Comparison of ENCODE assay signal across 15 cellular contexts in the genomic region with DNA sequence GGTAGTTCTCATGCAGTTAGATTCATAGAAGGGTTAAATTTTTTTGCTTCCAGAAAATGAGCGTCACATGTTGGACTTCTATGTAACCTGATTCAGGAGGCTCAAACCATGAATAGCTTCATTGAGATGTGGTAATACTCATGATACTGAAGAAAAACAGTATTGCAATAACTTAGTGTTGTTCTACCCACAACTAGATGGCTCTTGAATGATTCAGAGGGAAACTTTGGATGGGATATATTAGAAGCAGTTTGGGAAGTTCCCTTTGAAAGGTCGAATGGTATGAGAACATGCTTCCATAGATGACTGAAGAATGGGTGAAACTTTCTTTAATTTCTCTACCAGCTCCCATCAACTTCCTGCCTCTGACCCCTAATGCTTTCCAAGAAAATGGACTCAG.
DNase-seq lines count a peak whose midpoint lies in the region; TF ChIP-seq lines count a peak whose summit lies in the region.
"Had no signal": no experiment of that assay in that cellular context is flagged by ENCODE, and none has a peak within 500 bp of the region (broad histone marks: within the 10 kb centered on the region; RNA-seq: fewer than 3 reads in every experiment).

No MANE protein-coding gene starts in this region.

- TF ChIP-seq CTCF in epithelial cell of esophagus (IDR thresholded peaks at IDR 0.05; ENCODE audit: insufficient read depth, low read depth, low read length, missing control alignments), result no peak

- no peak overlapping the region for H3K4me3 ChIP-seq in epithelial cell of esophagus (ENCODE audit: low read length)
- H3K4me3 ChIP-seq: prostate gland had no signal

- DNase-seq in AG20443 (ENCODE audit: low spot score) (peak; percentile 68), LHCN-M2 (ENCODE audit: low read depth) (peak; percentile 96), epithelial cell of esophagus (ENCODE audit: low read depth) (peak; percentile 80), myocyte (ENCODE audit: low read depth) (peak; percentile 83), superior temporal gyrus (ENCODE audit: extremely low spot score) (no peak), HK-2 (ENCODE audit: unreplicated experiment) (no peak), SKM-1 treated with dmso at 0.1 percent for 144 hours (lab: John Stamatoyannopoulos, UW; ENCODE audit: unreplicated experiment) (no peak), NCI-H524 (lab: John Stamatoyannopoulos, UW) (no peak)
- DNase-seq: activated CD4-positive, alpha-beta T cell treated with anti-CD3 and anti-CD28 coated beads for 36 hours; caudate nucleus; CD4-positive, alpha-beta T cell; NCI-H2107; stimulated activated CD4-positive, alpha-beta T cell treated with anti-CD3 and anti-CD28 coated beads, Interleukin-4, amount 100 ng/mL, for 24 hours; stimulated activated naive CD4-positive, alpha-beta T cell treated with Interleukin-2 at 50 U/mL for 16 hours had no signal

Comparison
In these comparisons a context has a peak if more than half of its experiments do, and no peak if none do; other contexts are left out.
1. DNase-seq: peak in AG20443 (single experiment), LHCN-M2 (single experiment), epithelial cell of esophagus (single experiment) and myocyte (single experiment); none in superior temporal gyrus (single experiment), HK-2 (single experiment), SKM-1 treated with dmso at 0.1 percent for 144 hours (single experiment) and NCI-H524 (0 of 2).